1 cellular context compared by ENCODE assay signal in the genomic region with DNA sequence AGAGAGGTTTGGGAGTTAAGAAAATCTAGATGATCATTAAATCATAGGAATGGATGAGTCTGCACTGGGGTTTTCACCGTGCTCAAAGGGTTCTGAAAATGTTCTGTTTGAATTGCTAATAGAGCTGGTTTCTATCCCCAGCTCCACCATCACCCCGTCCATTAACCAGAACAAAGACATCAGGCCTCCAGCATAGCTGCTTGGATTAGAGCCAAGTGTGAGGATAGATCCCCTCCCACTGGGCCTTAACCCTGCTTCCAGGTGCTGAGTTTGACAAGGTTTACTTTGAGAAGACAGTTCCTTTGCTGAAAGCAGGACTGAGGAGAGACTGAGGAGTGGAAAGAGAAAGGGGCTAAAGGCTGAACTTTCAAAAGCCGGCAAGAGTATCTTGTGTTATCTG.
TF ChIP-seq lines count a peak whose summit lies in the region.

No MANE protein-coding gene starts in this region.

TF ChIP-seq in WTC11, 78 proteins besides CTCF, POLR2A, EP300 and RAD21 (continued from another document):
- TF ChIP-seq, protein P1, sequence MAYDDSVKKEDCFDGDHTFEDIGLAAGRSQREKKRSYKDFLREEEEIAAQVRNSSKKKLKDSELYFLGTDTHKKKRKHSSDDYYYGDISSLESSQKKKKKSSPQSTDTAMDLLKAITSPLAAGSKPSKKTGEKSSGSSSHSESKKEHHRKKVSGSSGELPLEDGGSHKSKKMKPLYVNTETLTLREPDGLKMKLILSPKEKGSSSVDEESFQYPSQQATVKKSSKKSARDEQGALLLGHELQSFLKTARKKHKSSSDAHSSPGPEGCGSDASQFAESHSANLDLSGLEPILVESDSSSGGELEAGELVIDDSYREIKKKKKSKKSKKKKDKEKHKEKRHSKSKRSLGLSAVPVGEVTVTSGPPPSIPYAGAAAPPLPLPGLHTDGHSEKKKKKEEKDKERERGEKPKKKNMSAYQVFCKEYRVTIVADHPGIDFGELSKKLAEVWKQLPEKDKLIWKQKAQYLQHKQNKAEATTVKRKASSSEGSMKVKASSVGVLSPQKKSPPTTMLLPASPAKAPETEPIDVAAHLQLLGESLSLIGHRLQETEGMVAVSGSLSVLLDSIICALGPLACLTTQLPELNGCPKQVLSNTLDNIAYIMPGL (CRISPR knock-in tag; IDR thresholded peaks at IDR 0.05), result no peak
- TF ChIP-seq ZNF219 (CRISPR knock-in tag; IDR thresholded peaks at IDR 0.05; ENCODE audit: borderline replicate concordance) (no peak), SP1 (CRISPR knock-in tag; conservative IDR thresholded peaks at IDR 0.05) (no peak), KAT7 (CRISPR knock-in tag; IDR thresholded peaks at IDR 0.05; ENCODE audit: borderline replicate concordance) (no peak), NFYB (CRISPR knock-in tag; conservative IDR thresholded peaks at IDR 0.05; ENCODE audit: low read depth) (no peak), NR1H2 (CRISPR knock-in tag; IDR thresholded peaks at IDR 0.05) (no peak), FOXK1 (CRISPR knock-in tag; IDR thresholded peaks at IDR 0.05) (no peak), GRHL2 (CRISPR knock-in tag; IDR thresholded peaks at IDR 0.05; ENCODE audit: insufficient replicate concordance, severe bottlenecking) (no peak), ZNF423 (CRISPR knock-in tag; IDR thresholded peaks at IDR 0.05) (no peak), NR3C1 (CRISPR knock-in tag; conservative IDR thresholded peaks at IDR 0.05; ENCODE audit: low read depth) (no peak), ZNF396 (CRISPR knock-in tag; IDR thresholded peaks at IDR 0.05; ENCODE audit: borderline replicate concordance) (no peak)
- TF ChIP-seq, protein P2, sequence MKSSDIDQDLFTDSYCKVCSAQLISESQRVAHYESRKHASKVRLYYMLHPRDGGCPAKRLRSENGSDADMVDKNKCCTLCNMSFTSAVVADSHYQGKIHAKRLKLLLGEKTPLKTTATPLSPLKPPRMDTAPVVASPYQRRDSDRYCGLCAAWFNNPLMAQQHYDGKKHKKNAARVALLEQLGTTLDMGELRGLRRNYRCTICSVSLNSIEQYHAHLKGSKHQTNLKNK (CRISPR knock-in tag; IDR thresholded peaks at IDR 0.05), result no peak
- TF ChIP-seq, protein P3, sequence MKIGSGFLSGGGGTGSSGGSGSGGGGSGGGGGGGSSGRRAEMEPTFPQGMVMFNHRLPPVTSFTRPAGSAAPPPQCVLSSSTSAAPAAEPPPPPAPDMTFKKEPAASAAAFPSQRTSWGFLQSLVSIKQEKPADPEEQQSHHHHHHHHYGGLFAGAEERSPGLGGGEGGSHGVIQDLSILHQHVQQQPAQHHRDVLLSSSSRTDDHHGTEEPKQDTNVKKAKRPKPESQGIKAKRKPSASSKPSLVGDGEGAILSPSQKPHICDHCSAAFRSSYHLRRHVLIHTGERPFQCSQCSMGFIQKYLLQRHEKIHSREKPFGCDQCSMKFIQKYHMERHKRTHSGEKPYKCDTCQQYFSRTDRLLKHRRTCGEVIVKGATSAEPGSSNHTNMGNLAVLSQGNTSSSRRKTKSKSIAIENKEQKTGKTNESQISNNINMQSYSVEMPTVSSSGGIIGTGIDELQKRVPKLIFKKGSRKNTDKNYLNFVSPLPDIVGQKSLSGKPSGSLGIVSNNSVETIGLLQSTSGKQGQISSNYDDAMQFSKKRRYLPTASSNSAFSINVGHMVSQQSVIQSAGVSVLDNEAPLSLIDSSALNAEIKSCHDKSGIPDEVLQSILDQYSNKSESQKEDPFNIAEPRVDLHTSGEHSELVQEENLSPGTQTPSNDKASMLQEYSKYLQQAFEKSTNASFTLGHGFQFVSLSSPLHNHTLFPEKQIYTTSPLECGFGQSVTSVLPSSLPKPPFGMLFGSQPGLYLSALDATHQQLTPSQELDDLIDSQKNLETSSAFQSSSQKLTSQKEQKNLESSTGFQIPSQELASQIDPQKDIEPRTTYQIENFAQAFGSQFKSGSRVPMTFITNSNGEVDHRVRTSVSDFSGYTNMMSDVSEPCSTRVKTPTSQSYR (CRISPR knock-in tag; IDR thresholded peaks at IDR 0.05), result no peak
- TF ChIP-seq, protein P4, sequence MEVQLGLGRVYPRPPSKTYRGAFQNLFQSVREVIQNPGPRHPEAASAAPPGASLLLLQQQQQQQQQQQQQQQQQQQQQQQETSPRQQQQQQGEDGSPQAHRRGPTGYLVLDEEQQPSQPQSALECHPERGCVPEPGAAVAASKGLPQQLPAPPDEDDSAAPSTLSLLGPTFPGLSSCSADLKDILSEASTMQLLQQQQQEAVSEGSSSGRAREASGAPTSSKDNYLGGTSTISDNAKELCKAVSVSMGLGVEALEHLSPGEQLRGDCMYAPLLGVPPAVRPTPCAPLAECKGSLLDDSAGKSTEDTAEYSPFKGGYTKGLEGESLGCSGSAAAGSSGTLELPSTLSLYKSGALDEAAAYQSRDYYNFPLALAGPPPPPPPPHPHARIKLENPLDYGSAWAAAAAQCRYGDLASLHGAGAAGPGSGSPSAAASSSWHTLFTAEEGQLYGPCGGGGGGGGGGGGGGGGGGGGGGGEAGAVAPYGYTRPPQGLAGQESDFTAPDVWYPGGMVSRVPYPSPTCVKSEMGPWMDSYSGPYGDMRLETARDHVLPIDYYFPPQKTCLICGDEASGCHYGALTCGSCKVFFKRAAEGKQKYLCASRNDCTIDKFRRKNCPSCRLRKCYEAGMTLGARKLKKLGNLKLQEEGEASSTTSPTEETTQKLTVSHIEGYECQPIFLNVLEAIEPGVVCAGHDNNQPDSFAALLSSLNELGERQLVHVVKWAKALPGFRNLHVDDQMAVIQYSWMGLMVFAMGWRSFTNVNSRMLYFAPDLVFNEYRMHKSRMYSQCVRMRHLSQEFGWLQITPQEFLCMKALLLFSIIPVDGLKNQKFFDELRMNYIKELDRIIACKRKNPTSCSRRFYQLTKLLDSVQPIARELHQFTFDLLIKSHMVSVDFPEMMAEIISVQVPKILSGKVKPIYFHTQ (CRISPR knock-in tag; IDR thresholded peaks at IDR 0.05), result no peak
